In genomic region chr18:68803371-68803770, GRCh38 we compare ENCODE assay signal across 10 cellular contexts. TPM values are rescaled to one million over a fixed set of nuclear protein-coding genes. Genes with fewer than 3 reads are reported as not detected.
DNase-seq lines count a peak whose midpoint lies in the region; FAIRE-seq and TF ChIP-seq lines count a peak whose summit lies in the region.
"Had no signal": no experiment of that assay in that cellular context is flagged by ENCODE, and none has a peak within 500 bp of the region (broad histone marks: within the 10 kb centered on the region; RNA-seq: fewer than 3 reads in every experiment).

No MANE protein-coding gene starts in this region.

- CTCF ChIA-PET in A673 (lab: Charles Lee): no interaction called here

- no peak overlapping the region for H3K27ac Mint-ChIP-seq in neural progenitor cell
- H3K27ac Mint-ChIP-seq: IgD-negative memory B cell had no signal

- DNase-seq in A673 (ENCODE audit: low spot score) (peak; percentile 37), M059J (ENCODE audit: low read depth) (peak; percentile 32), fibroblast of peridontal ligament (ENCODE audit: extremely low read depth) (peak; percentile 94), neural progenitor cell (ENCODE audit: low spot score) (peak; percentile 39), cortex of kidney (lab: John Stamatoyannopoulos, UW) (no peak), small intestine (no peak)
- no peak for DNase-seq in activated T-cell treated with anti-CD3 and anti-CD28 coated beads, Interleukin-2, amount 50 U/mL, for 1 hour
- DNase-seq in activated T-cell treated with anti-CD3 and anti-CD28 coated beads, Interleukin-2, amount 50 U/mL, for 48 hours: no peak

- H3K9me3 ChIP-seq in A673 (ENCODE audit: low read depth, low read length, poor library complexity, severe bottlenecking) (no peaks in the 10 kb centered on the region), neural progenitor cell (ENCODE audit: low read depth) (no peaks in the 10 kb centered on the region), small intestine (ENCODE audit: control insufficient read depth, low read depth) (no peaks in the 10 kb centered on the region)
- H3K9me3 ChIP-seq: BLaER1 treated with 17β-estradiol and CSF1 and Interleukin-3, amounts not matched to agents 10 nM and 100 nM had no signal

- POLR2A ChIA-PET in A673 (lab: Charles Lee; ENCODE audit: low non-redundant PET): no interaction called here

- no peaks in the 10 kb centered on the region for H3K27me3 Mint-ChIP-seq in neural progenitor cell (ENCODE audit: insufficient read depth, low read depth)
- H3K27me3 Mint-ChIP-seq: IgD-negative memory B cell had no signal

- no peak overlapping the region for H2AFZ ChIP-seq in neural progenitor cell (replicated peaks)

- no peaks in the 10 kb centered on the region for H3K79me2 ChIP-seq in neural progenitor cell (ENCODE audit: low read depth)

- H4K20me1 ChIP-seq in neural progenitor cell (ENCODE audit: low read depth): no peaks in the 10 kb centered on the region
- H4K20me1 ChIP-seq: BLaER1 treated with 17β-estradiol and CSF1 and Interleukin-3, amounts not matched to agents 10 nM and 100 nM had no signal

- no peak for FAIRE-seq in small intestine (lab: Jason Lieb, UNC)

- no peak overlapping the region for H3K4me3 ChIP-seq in A673 (ENCODE audit: low read depth, low read length, poor library complexity, severe bottlenecking)
- no peak overlapping the region for H3K4me3 ChIP-seq in neural progenitor cell
- H3K4me3 ChIP-seq in small intestine (ENCODE audit: low read depth in 1 of 2, low read length in 2 of 2): no peak overlapping the region
- H3K4me3 ChIP-seq: BLaER1 treated with 17β-estradiol and CSF1 and Interleukin-3, amounts not matched to agents 10 nM and 100 nM had no signal

- intact Hi-C loops in A673 (cut with micrococcal nuclease; ENCODE audit: unreplicated experiment): no loop called here

- TF ChIP-seq CTCF in A673 (conservative IDR thresholded peaks at IDR 0.05; ENCODE audit: low read depth, low read length) (no peak), neural progenitor cell (IDR thresholded peaks at IDR 0.05) (no peak)

- H3K27me3 ChIP-seq in A673 (replicated peaks; ENCODE audit: insufficient read depth, low read depth, low read length, poor library complexity): no peaks in the 10 kb centered on the region
- no peaks in the 10 kb centered on the region for H3K27me3 ChIP-seq in neural progenitor cell
- no peaks in the 10 kb centered on the region for H3K27me3 ChIP-seq in small intestine (ENCODE audit: control insufficient read depth in 2 of 2, insufficient read depth in 2 of 2, low read length in 2 of 2)
- H3K27me3 ChIP-seq: BLaER1 treated with 17β-estradiol and CSF1 and Interleukin-3, amounts not matched to agents 10 nM and 100 nM had no signal

- 46 to 66% (median 65%) methylated on average over 3 of the region's 3 CpGs for WGBS in small intestine, 3 donors

- no peak overlapping the region for H3K9ac ChIP-seq in neural progenitor cell
- H3K9ac ChIP-seq: BLaER1 treated with 17β-estradiol and CSF1 and Interleukin-3, amounts not matched to agents 10 nM and 100 nM had no signal

- BruUV-seq in A673 (replicated peaks; lab: Mats Ljungman, UMichigan): no TSS peak

- H3K9me3 Mint-ChIP-seq in neural progenitor cell: no peaks in the 10 kb centered on the region
- H3K9me3 Mint-ChIP-seq: IgD-negative memory B cell had no signal

- no peaks in the 10 kb centered on the region for H3K4me1 Mint-ChIP-seq in neural progenitor cell
- H3K4me1 Mint-ChIP-seq: IgD-negative memory B cell had no signal

- H3K27ac ChIP-seq in A673 (ENCODE audit: low read depth, low read length, poor library complexity, severe bottlenecking) (no peak overlapping the region), neural progenitor cell (no peak overlapping the region), small intestine (ENCODE audit: low read depth in 1 of 2, low read length in 1 of 2) (peak overlapping the region in 1 of 2 donors; percentile 17)
- H3K27ac ChIP-seq: BLaER1 treated with 17β-estradiol and CSF1 and Interleukin-3, amounts not matched to agents 10 nM and 100 nM had no signal

- H3K4me3 Mint-ChIP-seq in neural progenitor cell: no peak overlapping the region
- H3K4me3 Mint-ChIP-seq: IgD-negative memory B cell had no signal

- peaks cover 1% of the 10 kb centered on the region for H3K36me3 Mint-ChIP-seq in neural progenitor cell
- H3K36me3 Mint-ChIP-seq: IgD-negative memory B cell had no signal

- H3K36me3 ChIP-seq in A673 (ENCODE audit: insufficient read depth, low read length, poor library complexity, severe bottlenecking) (no peaks in the 10 kb centered on the region), neural progenitor cell (no peaks in the 10 kb centered on the region), small intestine (ENCODE audit: control insufficient read depth in 2 of 2, insufficient read depth in 2 of 2, low read length in 2 of 2) (no peaks in the 10 kb centered on the region)
- H3K36me3 ChIP-seq: BLaER1 treated with 17β-estradiol and CSF1 and Interleukin-3, amounts not matched to agents 10 nM and 100 nM had no signal

- H3F3A ChIP-seq in neural progenitor cell (ENCODE audit: low read depth): no peaks in the 10 kb centered on the region

- H3K4me2 ChIP-seq in neural progenitor cell: no peak overlapping the region

- H3K4me1 ChIP-seq in A673 (ENCODE audit: insufficient read depth, low read length, poor library complexity, severe bottlenecking): peaks cover 9% of the 10 kb centered on the region
- no peaks in the 10 kb centered on the region for H3K4me1 ChIP-seq in neural progenitor cell
- H3K4me1 ChIP-seq in small intestine (ENCODE audit: control insufficient read depth in 2 of 2, insufficient read depth in 1 of 2, low read depth in 1 of 2, low read length in 1 of 2): no peaks in the 10 kb centered on the region

RNA-seq across cellular contexts. Expression of gene CCDC102B, which starts 5.5 kb away (rescaled TPM):
- total RNA-seq in A673 (2021): 10.8 and 12.5 TPM in 2 replicates
- total RNA-seq in M059J (2014; rRNA removed; shearing (Covaris generic)): 2.7 and 5.2 TPM in 2 replicates
- total RNA-seq in neural progenitor cell (ENCODE audit: low replicate concordance): 14.1 and 26.2 TPM in 2 replicates
- polyA plus RNA-seq in small intestine: 1 to 10 TPM in 2 of 3 donors, under 1 TPM in 1; 0.45 to 5.1 (median 1.1) TPM

Comparison
In these comparisons a context has a peak if more than half of its experiments do, and no peak if none do; other contexts are left out.
1. DNase-seq: peak in A673 (single experiment), M059J (single experiment), fibroblast of peridontal ligament (single experiment) and neural progenitor cell (single experiment); none in cortex of kidney (single experiment), activated T-cell treated with anti-CD3 and anti-CD28 coated beads, Interleukin-2, amount 50 U/mL, for 1 hour (single experiment), activated T-cell treated with anti-CD3 and anti-CD28 coated beads, Interleukin-2, amount 50 U/mL, for 48 hours (0 of 2) and small intestine (single experiment).